Comparison of ENCODE assay signal across 19 cellular contexts in the genomic region with DNA sequence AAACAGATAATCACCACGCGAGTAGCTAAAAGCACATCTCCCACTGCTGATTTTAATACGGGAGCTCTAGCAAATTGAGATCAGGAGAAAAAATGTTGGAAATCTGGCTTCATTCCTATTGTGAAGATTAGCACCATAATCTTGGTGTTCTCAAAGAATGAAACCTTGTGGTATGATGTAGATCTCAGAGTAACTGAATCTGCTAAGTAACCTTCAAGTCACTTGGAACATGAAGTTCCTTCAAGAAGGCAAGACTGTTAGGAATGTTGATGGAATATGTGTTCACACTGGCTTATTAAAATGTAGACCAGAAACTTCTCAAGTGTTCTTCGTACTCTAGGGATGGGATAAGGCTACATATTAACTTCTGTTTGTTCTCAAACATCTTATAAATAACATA.
"Had no signal": no experiment of that assay in that cellular context is flagged by ENCODE, and none has a peak within 500 bp of the region (broad histone marks: within the 10 kb centered on the region; RNA-seq: fewer than 3 reads in every experiment).

No MANE protein-coding gene starts in this region.

- H3K4me1 ChIP-seq: gastrocnemius medialis, left lung, neural progenitor cell, parathyroid adenoma, right atrium auricular region, thyroid gland had no signal

- H2AFZ ChIP-seq: neural progenitor cell, parathyroid adenoma had no signal

- DNase-seq: effector CD8-positive, alpha-beta T cell; endodermal cell; foreskin fibroblast; gastrocnemius medialis; head of caudate nucleus; left cardiac atrium; left lung; mesenchymal stem cell; mucosa of descending colon; naive B cell; stimulated activated CD4-positive, alpha-beta T cell treated with anti-CD3 and anti-CD28 coated beads, Interleukin-2, amount 100 ng/mL, for 24 hours; stimulated activated CD4-positive, alpha-beta T cell treated with anti-CD3 and anti-CD28 coated beads, Interleukin-4, amount 100 ng/mL, for 24 hours; stimulated activated naive CD4-positive, alpha-beta T cell treated with Interleukin-2 at 50 U/mL for 16 hours; stomach; thyroid gland had no signal

- H3K79me2 ChIP-seq: parathyroid adenoma had no signal

- H3K27ac ChIP-seq: epithelial cell of prostate, gastrocnemius medialis, left lung, neural progenitor cell, parathyroid adenoma, right atrium auricular region, stomach, thyroid gland had no signal

- H3K36me3 ChIP-seq: gastrocnemius medialis, left lung, neural progenitor cell, right atrium auricular region, stomach, thyroid gland had no signal

- H3K27me3 ChIP-seq: gastrocnemius medialis, left lung, neural progenitor cell, right atrium auricular region, stomach, thyroid gland had no signal

- H3K4me3 ChIP-seq: gastrocnemius medialis, left lung, mucosa of descending colon, neural progenitor cell, right atrium auricular region, stomach, thyroid gland had no signal
